24 cellular contexts compared by ENCODE assay signal in genomic region chr18:6660334-6660733, GRCh38.
DNase-seq lines count a peak whose midpoint lies in the region; TF ChIP-seq lines count a peak whose summit lies in the region.
"Had no signal": no experiment of that assay in that cellular context is flagged by ENCODE, and none has a peak within 500 bp of the region (broad histone marks: within the 10 kb centered on the region; RNA-seq: fewer than 3 reads in every experiment).

No MANE protein-coding gene starts in this region.

- H3K4me3 Mint-ChIP-seq in mesothelial cell of epicardium, result no peak overlapping the region
- H3K4me3 Mint-ChIP-seq: memory B cell; naive thymus-derived CD8-positive, alpha-beta T cell; type B pancreatic cell; WTC11 had no signal

- H3K4me1 ChIP-seq in cardiac muscle cell (ENCODE audit: low read depth) (peaks cover 24% of the 10 kb centered on the region), left ventricle myocardium inferior (no peaks in the 10 kb centered on the region)
- H3K4me1 ChIP-seq: pancreas, stomach had no signal

- intact Hi-C loops in left ventricle myocardium inferior (cut with micrococcal nuclease), result no loop called here

- H3K27me3 Mint-ChIP-seq in mesothelial cell of epicardium (ENCODE audit: low read depth), result no peaks in the 10 kb centered on the region
- H3K27me3 Mint-ChIP-seq: memory B cell; naive thymus-derived CD8-positive, alpha-beta T cell; type B pancreatic cell had no signal

- H3K9me3 Mint-ChIP-seq in mesothelial cell of epicardium, result peaks cover 4% of the 10 kb centered on the region

- no peak overlapping the region for H3K4me3 ChIP-seq in cardiac muscle cell
- H3K4me3 ChIP-seq in left ventricle myocardium inferior, result no peak overlapping the region
- no peak overlapping the region for H3K4me3 ChIP-seq in WERI-Rb-1 (ENCODE audit: low read depth, low read length)
- H3K4me3 ChIP-seq: pancreas, SK-N-MC, stomach had no signal

- no peaks in the 10 kb centered on the region for H3K36me3 ChIP-seq in cardiac muscle cell
- H3K36me3 ChIP-seq in left ventricle myocardium inferior, result no peaks in the 10 kb centered on the region
- H3K36me3 ChIP-seq in WERI-Rb-1, result no peaks in the 10 kb centered on the region
- H3K36me3 ChIP-seq: pancreas, stomach had no signal

- H3K36me3 Mint-ChIP-seq in mesothelial cell of epicardium, result no peaks in the 10 kb centered on the region
- H3K36me3 Mint-ChIP-seq: memory B cell; naive thymus-derived CD8-positive, alpha-beta T cell had no signal

- no peaks in the 10 kb centered on the region for H3K27me3 ChIP-seq in cardiac muscle cell
- no peaks in the 10 kb centered on the region for H3K27me3 ChIP-seq in left ventricle myocardium inferior (ENCODE audit: low read depth)
- no peaks in the 10 kb centered on the region for H3K27me3 ChIP-seq in WERI-Rb-1 (ENCODE audit: insufficient read depth, low read depth, severe bottlenecking)
- H3K27me3 ChIP-seq: pancreas, stomach had no signal

- peaks cover 34% of the 10 kb centered on the region for H3K4me1 Mint-ChIP-seq in mesothelial cell of epicardium
- H3K4me1 Mint-ChIP-seq: memory B cell; naive thymus-derived CD8-positive, alpha-beta T cell had no signal

- TF ChIP-seq CTCF in cardiac muscle cell (IDR thresholded peaks at IDR 0.05; ENCODE audit: low read depth, low read length), result no peak
- no peak for TF ChIP-seq CTCF in left ventricle myocardium inferior (IDR thresholded peaks at IDR 0.05; ENCODE audit: borderline replicate concordance)
- no peak for TF ChIP-seq CTCF in WERI-Rb-1 (IDR thresholded peaks at IDR 0.05; ENCODE audit: low read depth, low read length)
- TF ChIP-seq CTCF in mesothelial cell of epicardium (IDR thresholded peaks at IDR 0.05; ENCODE audit: unreplicated experiment), result no peak

- H3K27ac Mint-ChIP-seq in mesothelial cell of epicardium, result peak overlapping the region; percentile 83
- H3K27ac Mint-ChIP-seq: memory B cell; naive thymus-derived CD8-positive, alpha-beta T cell; type B pancreatic cell; WTC11 had no signal

- H3K27ac ChIP-seq in cardiac muscle cell (peak overlapping the region; percentile 77), left ventricle myocardium inferior (replicated peaks) (no peak overlapping the region), WERI-Rb-1 (peak overlapping the region; percentile 14; the same call in 1 of the 2 replicates)
- H3K27ac ChIP-seq: pancreas, SK-N-MC, stomach had no signal

- DNase-seq in cardiac muscle cell (ENCODE audit: low read depth in 1 of 2, low spot score in 1 of 2) (peak in 1 of 2 donors; percentile 46), left ventricle myocardium inferior (no peak), WERI-Rb-1 (peak; percentile 17), mesothelial cell of epicardium (ENCODE audit: low spot score in 2 of 2, unreplicated experiment in 2 of 2) (no peak), NOMO-1 treated with DMSO at 0.1 percent for 48 hours (lab: John Stamatoyannopoulos, UW; ENCODE audit: unreplicated experiment) (no peak), MV-4-11 (lab: John Stamatoyannopoulos, UW) (no peak), NCI-H128 (lab: John Stamatoyannopoulos, UW; ENCODE audit: unreplicated experiment) (no peak), DMS79 (lab: John Stamatoyannopoulos, UW) (no peak)
- DNase-seq: activated CD4-positive, alpha-beta T cell treated with anti-CD3 and anti-CD28 coated beads, Interleukin-2, amount 50 U/mL, for 48 hours; activated naive CD4-positive, alpha-beta T cell treated with Interleukin-2 at 50 U/mL for 16 hours; anterior cingulate cortex; cerebellar nuclear complex; effector memory CD4-positive, alpha-beta T cell; kidney; naive thymus-derived CD8-positive, alpha-beta T cell; NCI-H187 treated with DMSO at 0.1 percent for 48 hours; NCI-H526 treated with DMSO at 0.1 percent for 48 hours; pancreas; stimulated activated CD4-positive, alpha-beta T cell treated with anti-CD3 and anti-CD28 coated beads, Interleukin-4, amount 100 ng/mL, for 1 hour; stomach had no signal

- no peaks in the 10 kb centered on the region for H3K9me3 ChIP-seq in cardiac muscle cell (ENCODE audit: low read depth)
- H3K9me3 ChIP-seq in left ventricle myocardium inferior (replicated peaks), result peaks cover 8% of the 10 kb centered on the region
- H3K9me3 ChIP-seq in WERI-Rb-1 (ENCODE audit: severe bottlenecking), result peaks cover 2% of the 10 kb centered on the region
- H3K9me3 ChIP-seq: pancreas, stomach had no signal
